Comparison of ENCODE assay signal across 15 cellular contexts in the genomic region with DNA sequence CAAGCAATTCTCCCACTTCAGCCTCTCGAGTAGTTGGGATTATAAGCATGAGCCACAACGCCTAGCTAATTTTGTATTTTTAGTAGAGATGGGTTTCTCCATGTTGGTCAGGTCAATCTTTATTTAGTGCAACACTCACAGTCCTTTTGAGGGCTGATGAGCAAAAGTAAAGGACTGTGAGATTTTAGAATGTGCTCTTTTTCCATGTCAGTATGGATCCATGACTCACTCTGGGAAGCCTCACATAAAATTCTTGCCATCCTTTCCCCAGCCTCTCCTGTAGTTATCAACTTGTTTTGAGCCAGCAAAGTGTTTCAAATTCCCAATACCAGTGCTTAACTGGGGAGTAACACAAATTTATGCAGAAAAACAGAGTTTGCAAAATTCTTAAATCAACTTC.
DNase-seq lines count a peak whose midpoint lies in the region; ATAC-seq, FAIRE-seq and TF ChIP-seq lines count a peak whose summit lies in the region.
"Had no signal": no experiment of that assay in that cellular context is flagged by ENCODE, and none has a peak within 500 bp of the region (broad histone marks: within the 10 kb centered on the region; RNA-seq: fewer than 3 reads in every experiment).

No MANE protein-coding gene starts in this region.

- TF ChIP-seq CTCF in IMR-90 (conservative IDR thresholded peaks at IDR 0.05; ENCODE audit: low read depth, low read length) (no peak), fibroblast of the aortic adventitia (IDR thresholded peaks at IDR 0.05; ENCODE audit: insufficient read depth, low read length) (no peak)

- H2BK15ac ChIP-seq in IMR-90 (ENCODE audit: low read depth, low read length), result no peak overlapping the region

- H3K56ac ChIP-seq in IMR-90 (ENCODE audit: extremely low read depth, insufficient read depth, low read length), result no peak overlapping the region

- no peak for TF ChIP-seq POLR2A in IMR-90 (IDR thresholded peaks at IDR 0.05; ENCODE audit: low read depth, low read length)

- no peaks in the 10 kb centered on the region; the same call in 1 of the 2 replicates for H3K9me1 ChIP-seq in IMR-90 (ENCODE audit: insufficient read depth, low read length)

- H3K4me1 ChIP-seq in IMR-90 (ENCODE audit: control insufficient read depth, insufficient read depth, low read length), result no peaks in the 10 kb centered on the region
- H3K4me1 ChIP-seq: BLaER1 had no signal

- H3K27ac ChIP-seq in IMR-90 (ENCODE audit: insufficient read depth, low read length), result no peak overlapping the region
- H3K27ac ChIP-seq: BLaER1 had no signal

- H2BK20ac ChIP-seq in IMR-90 (ENCODE audit: low read depth, low read length), result no peak overlapping the region

- in situ Hi-C loops in IMR-90 (cut with MboI; ENCODE audit: low sequenced_read_pairs), result no loop called here

- H3K27me3 ChIP-seq in IMR-90 (ENCODE audit: control insufficient read depth, insufficient read depth, low read length), result no peaks in the 10 kb centered on the region; the same call in none of the 2 replicates
- H3K27me3 ChIP-seq: BLaER1 had no signal

- H2AK9ac ChIP-seq in IMR-90 (replicated peaks; ENCODE audit: low read depth, low read length, poor library complexity), result no peak overlapping the region

- H3K4me2 ChIP-seq in IMR-90 (ENCODE audit: low read depth, low read length), result no peak overlapping the region
- H3K4me2 ChIP-seq: BLaER1 had no signal

- CTCF ChIA-PET in IMR-90 (lab: Yijun Ruan, JAX), result no interaction called here

- POLR2A ChIA-PET in IMR-90 (lab: Charles Lee; ENCODE audit: unreplicated experiment), result no interaction called here

- H2AK5ac ChIP-seq in IMR-90 (ENCODE audit: low read depth, low read length), result no peak overlapping the region

- H4K91ac ChIP-seq in IMR-90 (ENCODE audit: insufficient read depth, low read depth, low read length), result no peak overlapping the region

- H3K14ac ChIP-seq in IMR-90 (replicated peaks; ENCODE audit: low read depth, low read length), result no peak overlapping the region

- no peak overlapping the region for H3K9ac ChIP-seq in IMR-90 (ENCODE audit: low read depth, low read length)
- H3K9ac ChIP-seq: BLaER1 had no signal

- H3K4ac ChIP-seq in IMR-90 (ENCODE audit: low read depth, low read length), result no peak overlapping the region

- no peaks in the 10 kb centered on the region for H3K9me3 ChIP-seq in IMR-90 (ENCODE audit: control insufficient read depth, insufficient read depth, low read length)

- FAIRE-seq in RCC 7860 (lab: Jason Lieb, UNC), result no peak
- FAIRE-seq: A204.1, GM12891 had no signal

- H3K4me3 ChIP-seq in IMR-90 (ENCODE audit: insufficient read depth, low read depth, low read length) (no peak overlapping the region), fibroblast of the aortic adventitia (ENCODE audit: low read depth, low read length) (no peak overlapping the region)
- H3K4me3 ChIP-seq: BLaER1 had no signal

- no peak overlapping the region for H4K8ac ChIP-seq in IMR-90 (ENCODE audit: low read depth in 2 of 2, low read length in 2 of 2)

- no peaks in the 10 kb centered on the region for H3K36me3 ChIP-seq in IMR-90 (ENCODE audit: control insufficient read depth, insufficient read depth, low read length)
- H3K36me3 ChIP-seq: BLaER1 had no signal

- peak; percentile 76 for DNase-seq in EH (ENCODE audit: low read depth)
- DNase-seq in IMR-90, result peak; percentile 11
- peak; percentile 30 for DNase-seq in fibroblast of the aortic adventitia (ENCODE audit: low read depth)
- DNase-seq in RCC 7860 (ENCODE audit: low spot score), result no peak
- DNase-seq in Kasumi-1 (lab: John Stamatoyannopoulos, UW), result no peak
- DNase-seq: AML-193; CD4-positive, CD25-positive, alpha-beta regulatory T cell; DMS53; GOT3; H9 had no signal

- no peak for ATAC-seq in IMR-90 (ENCODE audit: low read depth)
- no peak for ATAC-seq in GM18907 (IDR thresholded peaks at IDR 0.05; ENCODE audit: unreplicated experiment)
- no peak for ATAC-seq in HG03432 (IDR thresholded peaks at IDR 0.05; ENCODE audit: unreplicated experiment)

- TF ChIP-seq RAD21 in IMR-90 (IDR thresholded peaks at IDR 0.05; ENCODE audit: low read length), result no peak

- H3K79me1 ChIP-seq in IMR-90 (ENCODE audit: low read depth in 1 of 2, low read length in 2 of 2), result no peaks in the 10 kb centered on the region

- no peak overlapping the region for H4K5ac ChIP-seq in IMR-90 (ENCODE audit: low read depth, low read length)

- no CpG with 5 or more reads among the region's 2 CpGs for WGBS in IMR-90 (ENCODE audit: extremely low coverage in 2 of 2, insufficient read length in 1 of 2), 2 experiments

- H3K23ac ChIP-seq in IMR-90 (ENCODE audit: low read depth, low read length), result no peak overlapping the region

- no peak overlapping the region for H3K18ac ChIP-seq in IMR-90 (ENCODE audit: low read depth, low read length)

- H4K20me1 ChIP-seq in IMR-90 (ENCODE audit: insufficient read depth, low read length), result no peaks in the 10 kb centered on the region
- H4K20me1 ChIP-seq: BLaER1 had no signal

- no TSS peak for BruUV-seq in IMR-90 (replicated peaks; lab: Mats Ljungman, UMichigan)

- H2BK120ac ChIP-seq in IMR-90 (ENCODE audit: low read depth, low read length), result no peak overlapping the region

- intact Hi-C loops in IMR-90 (cut with micrococcal nuclease), result no loop called here

- dilution Hi-C loops in IMR-90 (cut with HindIII; ENCODE audit: low sequenced_read_pairs, unreplicated experiment), result no loop called here

- no peak overlapping the region for H2BK5ac ChIP-seq in IMR-90 (ENCODE audit: low read depth, low read length, poor library complexity, severe bottlenecking)

- H2AFZ ChIP-seq in IMR-90 (replicated peaks; ENCODE audit: low read length, poor library complexity), result no peak overlapping the region

TF ChIP-seq in IMR-90, 13 proteins besides CTCF, POLR2A, EP300 and RAD21:
- no peak for TF ChIP-seq CEBPB (IDR thresholded peaks at IDR 0.05; ENCODE audit: low read depth, low read length)
- no peak for TF ChIP-seq CHD1 (IDR thresholded peaks at IDR 0.05; ENCODE audit: low read depth, low read length)
- TF ChIP-seq, protein P1, sequence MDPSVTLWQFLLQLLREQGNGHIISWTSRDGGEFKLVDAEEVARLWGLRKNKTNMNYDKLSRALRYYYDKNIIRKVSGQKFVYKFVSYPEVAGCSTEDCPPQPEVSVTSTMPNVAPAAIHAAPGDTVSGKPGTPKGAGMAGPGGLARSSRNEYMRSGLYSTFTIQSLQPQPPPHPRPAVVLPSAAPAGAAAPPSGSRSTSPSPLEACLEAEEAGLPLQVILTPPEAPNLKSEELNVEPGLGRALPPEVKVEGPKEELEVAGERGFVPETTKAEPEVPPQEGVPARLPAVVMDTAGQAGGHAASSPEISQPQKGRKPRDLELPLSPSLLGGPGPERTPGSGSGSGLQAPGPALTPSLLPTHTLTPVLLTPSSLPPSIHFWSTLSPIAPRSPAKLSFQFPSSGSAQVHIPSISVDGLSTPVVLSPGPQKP (IDR thresholded peaks at IDR 0.05; ENCODE audit: borderline replicate concordance, low read depth, low read length), result no peak
- TF ChIP-seq BHLHE40 (IDR thresholded peaks at IDR 0.05; ENCODE audit: low read depth, low read length), result no peak
- no peak for TF ChIP-seq MAZ (IDR thresholded peaks at IDR 0.05; ENCODE audit: borderline replicate concordance, low read depth, low read length)
- no peak for TF ChIP-seq MXI1 (IDR thresholded peaks at IDR 0.05; ENCODE audit: borderline replicate concordance, low read depth, low read length)
- TF ChIP-seq SMC3 (IDR thresholded peaks at IDR 0.05; ENCODE audit: low read depth, low read length), result no peak
- TF ChIP-seq MAFK (IDR thresholded peaks at IDR 0.05; ENCODE audit: low read depth, low read length), result no peak
- no peak for TF ChIP-seq FOS (IDR thresholded peaks at IDR 0.05; ENCODE audit: low read depth, low read length)
- TF ChIP-seq, protein P2, sequence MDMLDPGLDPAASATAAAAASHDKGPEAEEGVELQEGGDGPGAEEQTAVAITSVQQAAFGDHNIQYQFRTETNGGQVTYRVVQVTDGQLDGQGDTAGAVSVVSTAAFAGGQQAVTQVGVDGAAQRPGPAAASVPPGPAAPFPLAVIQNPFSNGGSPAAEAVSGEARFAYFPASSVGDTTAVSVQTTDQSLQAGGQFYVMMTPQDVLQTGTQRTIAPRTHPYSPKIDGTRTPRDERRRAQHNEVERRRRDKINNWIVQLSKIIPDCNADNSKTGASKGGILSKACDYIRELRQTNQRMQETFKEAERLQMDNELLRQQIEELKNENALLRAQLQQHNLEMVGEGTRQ (IDR thresholded peaks at IDR 0.05; ENCODE audit: low read depth, low read length), result no peak
- TF ChIP-seq NFE2L2 (IDR thresholded peaks at IDR 0.05; ENCODE audit: low read depth, low read length), result no peak
- TF ChIP-seq RCOR1 (IDR thresholded peaks at IDR 0.05; ENCODE audit: insufficient replicate concordance, low read length), result no peak

Comparison
In these comparisons a context has a peak if more than half of its experiments do, and no peak if none do; other contexts are left out.
1. DNase-seq: peak in EH (single experiment), IMR-90 (single experiment) and fibroblast of the aortic adventitia (single experiment); none in RCC 7860 (single experiment) and Kasumi-1 (0 of 2).